1 cellular context compared by ENCODE assay signal in genomic region chr21:41712730-41713129, GRCh38.
TF ChIP-seq lines count a peak whose summit lies in the region.

No MANE protein-coding gene starts in this region.

TF ChIP-seq in HepG2, 621 proteins besides CTCF, POLR2A, EP300 and RAD21 (continued from another document and continues in another):
- TF ChIP-seq ZNF687 (CRISPR knock-in tag; IDR thresholded peaks at IDR 0.05), result no peak
- peak; percentile 26; the same call in 1 of the 2 replicates for TF ChIP-seq TARDBP (CRISPR knock-in tag; IDR thresholded peaks at IDR 0.05)
- peak; percentile 75 for TF ChIP-seq HMG20A (CRISPR knock-in tag; IDR thresholded peaks at IDR 0.05; ENCODE audit: borderline replicate concordance)
- no peak for TF ChIP-seq ZNF292 (CRISPR knock-in tag; IDR thresholded peaks at IDR 0.05; ENCODE audit: borderline replicate concordance, low read depth)
- TF ChIP-seq ZBTB42 (CRISPR knock-in tag; IDR thresholded peaks at IDR 0.05), result no peak
- no peak for TF ChIP-seq BHLHE40 (IDR thresholded peaks at IDR 0.05; ENCODE audit: low read length)
- no peak for TF ChIP-seq CBX1 (IDR thresholded peaks at IDR 0.05; ENCODE audit: low read depth)
- TF ChIP-seq ARHGAP35 (CRISPR knock-in tag; IDR thresholded peaks at IDR 0.05; ENCODE audit: borderline replicate concordance), result no peak
- TF ChIP-seq PCBP1 (IDR thresholded peaks at IDR 0.05; ENCODE audit: borderline replicate concordance, low read depth, low read length), result no peak
- TF ChIP-seq EEA1 (CRISPR knock-in tag; IDR thresholded peaks at IDR 0.05; ENCODE audit: borderline replicate concordance), result no peak
- TF ChIP-seq KLF6 (CRISPR knock-in tag; IDR thresholded peaks at IDR 0.05), result no peak
- TF ChIP-seq THAP9 (CRISPR knock-in tag; IDR thresholded peaks at IDR 0.05; ENCODE audit: borderline replicate concordance), result no peak
- no peak for TF ChIP-seq SIX4 (CRISPR knock-in tag; IDR thresholded peaks at IDR 0.05)
- no peak for TF ChIP-seq DDIT3 (CRISPR knock-in tag; IDR thresholded peaks at IDR 0.05)
- TF ChIP-seq ZNF260 (CRISPR knock-in tag; IDR thresholded peaks at IDR 0.05; ENCODE audit: borderline replicate concordance, low read depth), result no peak
- TF ChIP-seq ZNF563 (CRISPR knock-in tag; IDR thresholded peaks at IDR 0.05), result no peak
- TF ChIP-seq KDM6A (CRISPR knock-in tag; IDR thresholded peaks at IDR 0.05; ENCODE audit: low read depth), result no peak
- TF ChIP-seq IKZF1 (IDR thresholded peaks at IDR 0.05), result no peak
- no peak for TF ChIP-seq ZNF33A (CRISPR knock-in tag; IDR thresholded peaks at IDR 0.05; ENCODE audit: borderline replicate concordance)
- peak in 1 of 2 experiments; percentile 20; a peak in 1 of 4 replicates for TF ChIP-seq KLF16 (CRISPR knock-in tag; IDR thresholded peaks at IDR 0.05)
- no peak for TF ChIP-seq SP5 (CRISPR knock-in tag; IDR thresholded peaks at IDR 0.05; ENCODE audit: borderline replicate concordance, low read depth)
- no peak for TF ChIP-seq ZNF24 (IDR thresholded peaks at IDR 0.05)
- no peak for TF ChIP-seq SYNCRIP (IDR thresholded peaks at IDR 0.05; ENCODE audit: insufficient read depth, low read depth, low read length)
- no peak for TF ChIP-seq SRY (CRISPR knock-in tag; IDR thresholded peaks at IDR 0.05)
- TF ChIP-seq SUZ12 (IDR thresholded peaks at IDR 0.05; ENCODE audit: low read depth, low read length), result no peak
- no peak for TF ChIP-seq ZNF446 (CRISPR knock-in tag; IDR thresholded peaks at IDR 0.05)
- no peak for TF ChIP-seq GMEB1 (CRISPR knock-in tag; IDR thresholded peaks at IDR 0.05; ENCODE audit: borderline replicate concordance)
- no peak for TF ChIP-seq ZNF574 (CRISPR knock-in tag; IDR thresholded peaks at IDR 0.05)
- no peak for TF ChIP-seq ZSCAN22 (CRISPR knock-in tag; IDR thresholded peaks at IDR 0.05)
- TF ChIP-seq ZNF20 (CRISPR knock-in tag; IDR thresholded peaks at IDR 0.05), result no peak
- TF ChIP-seq RELA (CRISPR knock-in tag; IDR thresholded peaks at IDR 0.05), result no peak
- TF ChIP-seq ZFP36 (IDR thresholded peaks at IDR 0.05; ENCODE audit: borderline replicate concordance, low read depth, low read length, partially characterized antibody), result no peak
- no peak for TF ChIP-seq ZNF549 (CRISPR knock-in tag; IDR thresholded peaks at IDR 0.05)
- no peak for TF ChIP-seq NAIF1 (CRISPR knock-in tag; IDR thresholded peaks at IDR 0.05; ENCODE audit: borderline replicate concordance)
- TF ChIP-seq MXI1 (IDR thresholded peaks at IDR 0.05; ENCODE audit: borderline replicate concordance, low read depth, low read length), result 0 out of 3 replicates have a peak, but pooled peaks have one; percentile 39
- no peak for TF ChIP-seq KLF15 (CRISPR knock-in tag; IDR thresholded peaks at IDR 0.05; ENCODE audit: borderline replicate concordance)
- no peak for TF ChIP-seq ATF7-NPFF (CRISPR knock-in tag; IDR thresholded peaks at IDR 0.05; ENCODE audit: low read depth)
- no peak; the same call in 1 of the 2 replicates for TF ChIP-seq IKZF5 (CRISPR knock-in tag; IDR thresholded peaks at IDR 0.05)
- TF ChIP-seq SATB2 (CRISPR knock-in tag; IDR thresholded peaks at IDR 0.05), result no peak
- TF ChIP-seq HNRNPH1 (optimal IDR thresholded peaks at IDR 0.05; ENCODE audit: low read depth, low read length), result no peak
- TF ChIP-seq HCFC1 (IDR thresholded peaks at IDR 0.05; ENCODE audit: low read depth, low read length), result no peak
- TF ChIP-seq ZNF709 (CRISPR knock-in tag; IDR thresholded peaks at IDR 0.05), result no peak
- no peak for TF ChIP-seq CHD2 (IDR thresholded peaks at IDR 0.05; ENCODE audit: low read depth, low read length)
- TF ChIP-seq ZNF207 (IDR thresholded peaks at IDR 0.05; ENCODE audit: borderline replicate concordance), result no peak
- TF ChIP-seq GATAD2A (CRISPR knock-in tag; IDR thresholded peaks at IDR 0.05), result peak; percentile 90
- TF ChIP-seq JARID2 (CRISPR knock-in tag; IDR thresholded peaks at IDR 0.05; ENCODE audit: insufficient replicate concordance), result no peak
- 0 out of 2 replicates have a peak, but pooled peaks have one; percentile 32 for TF ChIP-seq ERF (CRISPR knock-in tag; IDR thresholded peaks at IDR 0.05)
- TF ChIP-seq ZBTB34 (CRISPR knock-in tag; IDR thresholded peaks at IDR 0.05), result no peak
- TF ChIP-seq THAP11 (CRISPR knock-in tag; IDR thresholded peaks at IDR 0.05), result no peak
- no peak for TF ChIP-seq PBX3 (CRISPR knock-in tag; IDR thresholded peaks at IDR 0.05; ENCODE audit: borderline replicate concordance)
- TF ChIP-seq MTA1 (CRISPR knock-in tag; IDR thresholded peaks at IDR 0.05; ENCODE audit: borderline replicate concordance), result no peak
- TF ChIP-seq ASH2L (IDR thresholded peaks at IDR 0.05; ENCODE audit: insufficient read length, low read depth, low read length), result peak; percentile 3
- no peak for TF ChIP-seq ZNF451 (CRISPR knock-in tag; IDR thresholded peaks at IDR 0.05)
- peak; percentile 18; the same call in 1 of the 2 replicates for TF ChIP-seq SPEN (CRISPR knock-in tag; IDR thresholded peaks at IDR 0.05; ENCODE audit: low read depth)
- no peak for TF ChIP-seq FOXP1 (IDR thresholded peaks at IDR 0.05)
- TF ChIP-seq FOXP1 (CRISPR knock-in tag; IDR thresholded peaks at IDR 0.05), result peak; percentile 91
- TF ChIP-seq RARG (CRISPR knock-in tag; IDR thresholded peaks at IDR 0.05; ENCODE audit: low read depth), result no peak
- no peak for TF ChIP-seq ZNF251 (CRISPR knock-in tag; IDR thresholded peaks at IDR 0.05)
